ENCODE assay signal across 9 cellular contexts in the genomic region with DNA sequence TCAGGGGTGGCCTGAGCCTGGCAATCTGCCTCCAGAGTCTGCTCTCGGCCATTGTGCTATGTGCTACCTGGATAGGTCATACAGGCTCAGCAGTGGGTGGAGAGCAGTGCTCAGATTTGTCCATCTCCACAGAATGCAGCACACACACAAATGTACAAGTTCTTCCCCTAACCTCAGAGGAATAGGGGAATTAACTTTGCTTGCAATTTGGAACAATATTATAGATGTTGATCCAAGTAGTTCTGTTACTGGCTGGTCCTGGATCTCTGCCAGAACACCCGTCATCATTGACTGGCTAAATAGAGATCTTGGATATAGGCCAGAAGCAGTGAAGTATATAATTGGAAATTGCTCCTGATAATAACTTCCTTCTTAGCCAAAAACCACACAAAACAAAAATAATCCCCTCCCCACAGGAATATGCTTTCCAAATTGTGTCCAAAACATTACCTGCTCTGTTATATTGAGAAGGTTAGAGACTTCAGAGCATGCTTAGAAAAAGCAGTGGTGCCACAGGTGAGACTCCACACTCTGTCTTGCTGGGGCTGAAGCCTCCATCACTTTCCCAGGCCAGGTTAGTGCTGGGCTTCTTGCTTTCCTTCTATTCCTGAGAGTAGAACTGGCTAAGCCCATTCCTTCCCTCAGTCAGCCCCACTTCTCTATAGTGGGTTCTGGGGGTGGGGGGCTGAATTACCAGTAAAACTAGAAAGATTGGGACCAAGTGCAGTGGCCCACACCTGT. TPM values are rescaled to one million over a fixed set of nuclear protein-coding genes. Genes with fewer than 3 reads are reported as not detected.
A peak's percentile ranks its signal among the peaks of the same experiment; 100 is the strongest.
DNase-seq lines count a peak whose midpoint lies in the region; ATAC-seq and TF ChIP-seq lines count a peak whose summit lies in the region.
"Had no signal": no experiment of that assay in that cellular context is flagged by ENCODE, and none has a peak within 500 bp of the region (broad histone marks: within the 10 kb centered on the region; RNA-seq: fewer than 3 reads in every experiment).

No MANE protein-coding gene starts in this region.

- WGBS in testis, 2 donors = 33 to 40% methylated on average over 2 of the region's 2 CpGs

- H3K4me1 Mint-ChIP-seq in activated CD4-positive, alpha-beta T cell treated with anti-CD3 and anti-CD28 coated beads, Interleukin-2, amount 10 ng/mL, durations not matched to agents 7 days and 5 days = no peaks in the 10 kb centered on the region

- CTCF ChIA-PET in activated CD4-positive, alpha-beta T cell treated with anti-CD3 and anti-CD28 coated beads, Interleukin-2, amount 10 ng/mL, durations not matched to agents 7 days and 5 days (lab: Charles Lee) = no interaction called here

- H3K36me3 ChIP-seq in testis (ENCODE audit: low read depth, missing control alignments) = no peaks in the 10 kb centered on the region

- intact Hi-C loops in testis (cut with DNase I; ENCODE audit: low total_unique reads) = no loop called here

- no peaks in the 10 kb centered on the region for H3K27me3 ChIP-seq in testis

- H3K27me3 Mint-ChIP-seq in activated CD4-positive, alpha-beta T cell treated with anti-CD3 and anti-CD28 coated beads, Interleukin-2, amount 10 ng/mL, durations not matched to agents 7 days and 5 days = no peaks in the 10 kb centered on the region

- no peak for ATAC-seq in GM21390 (IDR thresholded peaks at IDR 0.05; ENCODE audit: unreplicated experiment)

- POLR2A ChIA-PET in activated CD4-positive, alpha-beta T cell treated with anti-CD3 and anti-CD28 coated beads, Interleukin-2, amount 10 ng/mL, durations not matched to agents 7 days and 5 days (lab: Charles Lee) = no interaction called here

- no peaks in the 10 kb centered on the region for H3K4me1 ChIP-seq in testis

- H3K27ac ChIP-seq in testis = no peak overlapping the region

- peak; percentile 61 for DNase-seq in DMS53 (lab: John Stamatoyannopoulos, UW)
- DNase-seq in DMS53 treated with DMSO at 0.1 percent for 48 hours (lab: John Stamatoyannopoulos, UW; ENCODE audit: unreplicated experiment) = no peak
- DNase-seq in OCI-M1 (lab: John Stamatoyannopoulos, UW) = peak; percentile 10
- peak; percentile 42 for DNase-seq in fibroblast of peridontal ligament (ENCODE audit: extremely low read depth)
- DNase-seq in testis = peak; percentile 28
- DNase-seq in middle frontal gyrus (ENCODE audit: extremely low spot score, low spot score) = no peak
- DNase-seq in activated CD4-positive, alpha-beta T cell treated with anti-CD3 and anti-CD28 coated beads, Interleukin-2, amount 10 ng/mL, durations not matched to agents 7 days and 5 days = no peak
- DNase-seq: stimulated activated CD4-positive, alpha-beta T cell treated with anti-CD3 and anti-CD28 coated beads, Interleukin-15, amount 100 ng/mL, for 24 hours had no signal

- H3K27ac Mint-ChIP-seq in activated CD4-positive, alpha-beta T cell treated with anti-CD3 and anti-CD28 coated beads, Interleukin-2, amount 10 ng/mL, durations not matched to agents 7 days and 5 days = no peak overlapping the region

- TF ChIP-seq CTCF in testis (IDR thresholded peaks at IDR 0.05) = no peak

- no peak for TF ChIP-seq POLR2A in testis (IDR thresholded peaks at IDR 0.05)

- peaks cover 61% of the 10 kb centered on the region for H3K36me3 Mint-ChIP-seq in activated CD4-positive, alpha-beta T cell treated with anti-CD3 and anti-CD28 coated beads, Interleukin-2, amount 10 ng/mL, durations not matched to agents 7 days and 5 days (ENCODE audit: low read depth)

- H3K9me3 Mint-ChIP-seq in activated CD4-positive, alpha-beta T cell treated with anti-CD3 and anti-CD28 coated beads, Interleukin-2, amount 10 ng/mL, durations not matched to agents 7 days and 5 days = peaks cover 20% of the 10 kb centered on the region

- no peak overlapping the region for H3K4me3 Mint-ChIP-seq in activated CD4-positive, alpha-beta T cell treated with anti-CD3 and anti-CD28 coated beads, Interleukin-2, amount 10 ng/mL, durations not matched to agents 7 days and 5 days

- no peak overlapping the region for H3K4me3 ChIP-seq in testis

- H3K9me3 ChIP-seq in testis = no peaks in the 10 kb centered on the region

RNA-seq across cellular contexts. Expression of a gene that starts 38.8 kb away (rescaled TPM):
- 10 to 100 TPM; 29.6 to 41.7 TPM for total RNA-seq in testis
- polyA plus RNA-seq in testis (ENCODE audit: insufficient read depth, low read depth, low replicate concordance) = 81.3 TPM
- 10 to 100 TPM; 82.4 to 84.6 TPM for total RNA-seq in activated CD4-positive, alpha-beta T cell treated with anti-CD3 and anti-CD28 coated beads, Interleukin-2, amount 10 ng/mL, durations not matched to agents 7 days and 5 days

RNA-seq across cellular contexts. Expression of a gene that starts 49.3 kb away (rescaled TPM):
- total RNA-seq in testis = 10 to 100 TPM; 14.0 to 32.0 TPM
- polyA plus RNA-seq in testis (ENCODE audit: insufficient read depth, low read depth, low replicate concordance) = 57.9 TPM
- total RNA-seq in activated CD4-positive, alpha-beta T cell treated with anti-CD3 and anti-CD28 coated beads, Interleukin-2, amount 10 ng/mL, durations not matched to agents 7 days and 5 days = 10 to 100 TPM; 33.3 to 39.2 TPM

Comparison
In these comparisons a context has a peak if more than half of its experiments do, and no peak if none do; other contexts are left out.
1. DNase-seq: peak in DMS53 (single experiment), OCI-M1 (single experiment), fibroblast of peridontal ligament (single experiment) and testis (single experiment); none in DMS53 treated with DMSO at 0.1 percent for 48 hours (single experiment), middle frontal gyrus (single experiment) and activated CD4-positive, alpha-beta T cell treated with anti-CD3 and anti-CD28 coated beads, Interleukin-2, amount 10 ng/mL, durations not matched to agents 7 days and 5 days (single experiment).